Comparison of ENCODE assay signal across 11 cellular contexts in genomic region chrX:152832520-152832919, GRCh38. TPM values are rescaled to one million over a fixed set of nuclear protein-coding genes. Genes with fewer than 3 reads are reported as not detected.
A peak's percentile ranks its signal among the peaks of the same experiment; 100 is the strongest.
DNase-seq lines count a peak whose midpoint lies in the region; ATAC-seq and TF ChIP-seq lines count a peak whose summit lies in the region.
"Had no signal": no experiment of that assay in that cellular context is flagged by ENCODE, and none has a peak within 500 bp of the region (broad histone marks: within the 10 kb centered on the region; RNA-seq: fewer than 3 reads in every experiment).

No MANE protein-coding gene starts in this region.

- peaks cover 23% of the 10 kb centered on the region for H3K4me1 ChIP-seq in BLaER1
- no peaks in the 10 kb centered on the region for H3K4me1 ChIP-seq in GM23248 (ENCODE audit: insufficient read depth)

- no peaks in the 10 kb centered on the region for H3K9me2 ChIP-seq in GM23248 (ENCODE audit: insufficient read depth)

- H3K27me3 ChIP-seq in BLaER1 (peaks cover 56% of the 10 kb centered on the region), GM23248 (replicated peaks; ENCODE audit: insufficient read depth) (no peaks in the 10 kb centered on the region)

- no peak overlapping the region for H3K27ac Mint-ChIP-seq in activated naive CD8-positive, alpha-beta T cell treated with anti-CD3 and anti-CD28 coated beads for 36 hours
- no peak overlapping the region for H3K27ac Mint-ChIP-seq in memory B cell

- WGBS in GM23248 (ENCODE audit: low coverage in 1 of 2, low lambda C conversion rate in 2 of 2, missing lambda C conversion rate in 2 of 2), 2 experiments = 97 to 100% methylated on average over 5 of the region's 5 CpGs

- no peaks in the 10 kb centered on the region for H3K9me3 Mint-ChIP-seq in activated naive CD8-positive, alpha-beta T cell treated with anti-CD3 and anti-CD28 coated beads for 36 hours
- H3K9me3 Mint-ChIP-seq in memory B cell = no peaks in the 10 kb centered on the region

- no peak for TF ChIP-seq CTCF in omental fat pad (IDR thresholded peaks at IDR 0.05)

- H3K4me3 Mint-ChIP-seq in activated naive CD8-positive, alpha-beta T cell treated with anti-CD3 and anti-CD28 coated beads for 36 hours = peak overlapping the region; percentile 91
- peak overlapping the region; percentile 95 for H3K4me3 Mint-ChIP-seq in memory B cell

- no peak overlapping the region for H2AFZ ChIP-seq in GM23248

- DNase-seq in GM23248 = no peak
- no peak for DNase-seq in activated naive CD8-positive, alpha-beta T cell treated with anti-CD3 and anti-CD28 coated beads for 36 hours
- no peak for DNase-seq in memory B cell (ENCODE audit: low spot score in 2 of 2)
- DNase-seq in HK-2 (ENCODE audit: unreplicated experiment) = no peak
- DNase-seq in anterior cingulate cortex (lab: John Stamatoyannopoulos, UW) = no peak
- DNase-seq in omental fat pad (ENCODE audit: low spot score) = no peak
- no peak for DNase-seq in AG20443 (ENCODE audit: low spot score)
- DNase-seq: central memory CD4-positive, alpha-beta T cell; MV-4-11 had no signal

- H3K4me1 Mint-ChIP-seq in activated naive CD8-positive, alpha-beta T cell treated with anti-CD3 and anti-CD28 coated beads for 36 hours = peaks cover 15% of the 10 kb centered on the region
- peaks cover 20% of the 10 kb centered on the region for H3K4me1 Mint-ChIP-seq in memory B cell

- peaks cover 14% of the 10 kb centered on the region; the same call in 1 of the 2 replicates for H3K36me3 ChIP-seq in BLaER1
- H3K36me3 ChIP-seq in GM23248 (ENCODE audit: low read depth) = peaks cover 2% of the 10 kb centered on the region; the same call in 1 of the 2 replicates

- H3K27me3 Mint-ChIP-seq in activated naive CD8-positive, alpha-beta T cell treated with anti-CD3 and anti-CD28 coated beads for 36 hours = no peaks in the 10 kb centered on the region
- no peaks in the 10 kb centered on the region for H3K27me3 Mint-ChIP-seq in memory B cell

- peak overlapping the region; percentile 86; the same call in 1 of the 2 replicates for H3K4me2 ChIP-seq in BLaER1
- no peak overlapping the region for H3K4me2 ChIP-seq in GM23248 (ENCODE audit: unreplicated experiment)

- H3K9ac ChIP-seq in BLaER1 (no peak overlapping the region), GM23248 (0 out of 2 replicates have a peak overlapping the region, but pooled peaks have one; percentile 98)

- H3K4me3 ChIP-seq in BLaER1 = no peak overlapping the region
- H3K4me3 ChIP-seq in GM23248 = no peak overlapping the region

- H3K27ac ChIP-seq in BLaER1 = no peak overlapping the region
- H3K27ac ChIP-seq in GM23248 = no peak overlapping the region
- H3K27ac ChIP-seq: SK-N-MC had no signal

- H3K79me2 ChIP-seq in GM23248 (ENCODE audit: insufficient read depth) = peaks cover 47% of the 10 kb centered on the region

- H3K36me3 Mint-ChIP-seq in activated naive CD8-positive, alpha-beta T cell treated with anti-CD3 and anti-CD28 coated beads for 36 hours = peaks cover 16% of the 10 kb centered on the region
- H3K36me3 Mint-ChIP-seq in memory B cell = peaks cover 6% of the 10 kb centered on the region

- H4K20me1 ChIP-seq in BLaER1 = peaks cover 26% of the 10 kb centered on the region; the same call in 1 of the 2 replicates
- H4K20me1 ChIP-seq in GM23248 (ENCODE audit: insufficient read depth) = no peaks in the 10 kb centered on the region

- in situ Hi-C loops in GM23248 (cut with MboI) = no loop called here

- ATAC-seq in memory B cell (ENCODE audit: low read depth) (no peak), omental fat pad (ENCODE audit: low FRiP score) (no peak)

- H3K9me3 ChIP-seq in BLaER1 (0 out of 2 replicates have a peak, but pooled peaks cover 6% of the 10 kb centered on the region), GM23248 (ENCODE audit: low read depth) (no peaks in the 10 kb centered on the region)

- H3F3A ChIP-seq in GM23248 (ENCODE audit: insufficient read depth) = no peaks in the 10 kb centered on the region

RNA-seq across cellular contexts. Expression of gene NSDHL, which starts 1.7 kb away (rescaled TPM):
- 8.3 and 11.2 TPM in 2 replicates for total RNA-seq in GM23248 (2014; rRNA removed; shearing (Covaris generic))
- polyA plus RNA-seq in GM23248 (2016; fragmentation: Nextera tagmentation; extraction: Ambion mirVana) = 24.0 and 25.2 TPM in 2 replicates
- 10 to 100 TPM; 21.3 to 21.6 TPM for total RNA-seq in activated naive CD8-positive, alpha-beta T cell treated with anti-CD3 and anti-CD28 coated beads for 36 hours
- total RNA-seq in omental fat pad = 10 to 100 TPM; 13.2 to 55.3 (median 25.9) TPM

RNA-seq across cellular contexts. Expression of gene CETN2, which starts 2.0 kb away (rescaled TPM):
- total RNA-seq in GM23248 (2014; rRNA removed; shearing (Covaris generic)) = 51.7 and 73.7 TPM in 2 replicates
- 72.0 and 74.5 TPM in 2 replicates for polyA plus RNA-seq in GM23248 (2016; fragmentation: Nextera tagmentation; extraction: Ambion mirVana)
- 10 to 100 TPM; 10.2 to 11.0 TPM for total RNA-seq in activated naive CD8-positive, alpha-beta T cell treated with anti-CD3 and anti-CD28 coated beads for 36 hours
- total RNA-seq in omental fat pad = 10 to 100 TPM; 17.3 to 28.8 (median 19.7) TPM
